22 cellular contexts compared by ENCODE assay signal in the genomic region with DNA sequence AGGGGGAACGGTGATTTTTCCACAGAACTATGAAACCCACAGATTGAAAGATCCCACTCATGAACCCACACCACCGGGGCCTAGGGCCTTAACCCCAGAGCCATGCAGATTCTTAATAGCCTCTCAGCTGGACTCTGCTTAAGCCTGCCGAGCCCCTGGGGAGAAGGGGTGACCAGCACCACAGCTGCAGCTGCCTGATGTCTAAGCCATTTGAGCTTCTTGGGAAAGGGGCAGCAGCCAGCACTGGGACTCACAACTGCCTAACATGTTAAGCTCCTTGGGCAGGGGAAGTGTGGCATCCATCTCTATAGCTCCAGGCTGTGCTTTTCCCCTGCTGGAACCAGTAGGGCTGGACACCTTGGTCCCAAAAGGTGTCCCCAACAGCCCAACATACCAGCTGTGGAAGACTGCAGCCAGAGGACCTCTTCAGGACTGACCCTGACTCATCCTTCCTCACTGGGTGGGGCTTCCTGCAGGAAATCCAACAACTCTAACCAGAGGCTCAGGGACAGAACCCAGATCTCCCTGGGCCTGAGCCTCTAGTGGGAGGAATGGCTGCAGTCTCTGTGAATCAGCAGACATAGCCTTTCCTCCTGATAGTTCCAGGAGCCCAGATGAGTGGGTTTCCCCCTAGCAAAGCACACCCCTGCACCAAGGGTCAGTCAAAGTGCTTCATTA. TPM values are rescaled to one million over a fixed set of nuclear protein-coding genes. Genes with fewer than 3 reads are reported as not detected.
"Had no signal": no experiment of that assay in that cellular context is flagged by ENCODE, and none has a peak within 500 bp of the region (broad histone marks: within the 10 kb centered on the region; RNA-seq: fewer than 3 reads in every experiment).

No MANE protein-coding gene starts in this region.

- H3K9me3 ChIP-seq: colonic mucosa, gastrocnemius medialis, lower lobe of right lung, pancreas, sigmoid colon, uterus had no signal

- H3K36me3 Mint-ChIP-seq: activated naive CD8-positive, alpha-beta T cell; naive B cell; neural progenitor cell; stimulated activated effector memory CD8-positive, alpha-beta T cell treated with anti-CD3 and anti-CD28 coated beads, Interleukin-12 subunit alpha, Interleukin-12 subunit beta, amount 100 ng/mL, for 72 hours had no signal

- H3K27me3 Mint-ChIP-seq: activated CD4-positive, alpha-beta T cell treated with anti-CD3 and anti-CD28 coated beads, Interleukin-2, amount 10 ng/mL, durations not matched to agents 24 days and 14 days; naive B cell had no signal

- DNase-seq: activated CD4-positive, alpha-beta T cell treated with anti-CD3 and anti-CD28 coated beads, Interleukin-2, amount 10 ng/mL, durations not matched to agents 24 days and 14 days; activated CD4-positive, CD25-positive, alpha-beta regulatory T cell; activated CD8-positive, alpha-beta memory T cell treated with anti-CD3 and anti-CD28 coated beads for 24 hours; activated gamma-delta T cell treated with Interleukin-2 at 50 U/mL for 16 hours; amniotic stem cell; central memory CD4-positive, alpha-beta T cell; colonic mucosa; gastrocnemius medialis; left cardiac atrium; lower lobe of right lung; naive B cell; pancreas; sigmoid colon; stimulated activated CD4-positive, alpha-beta T cell treated with anti-CD3 and anti-CD28 coated beads, Interleukin-1b, Interleukin-23, amount 100 ng/mL, for 48 hours; tibial artery; uterus had no signal

- H3K4me1 ChIP-seq: colonic mucosa, esophagus muscularis mucosa, gastrocnemius medialis, heart left ventricle, lower lobe of right lung, neural progenitor cell, pancreas, sigmoid colon, tibial artery, uterus had no signal

- H3K4me1 Mint-ChIP-seq: activated CD4-positive, alpha-beta T cell treated with anti-CD3 and anti-CD28 coated beads, Interleukin-2, amount 10 ng/mL, durations not matched to agents 24 days and 14 days; naive B cell; stimulated activated effector memory CD8-positive, alpha-beta T cell treated with anti-CD3 and anti-CD28 coated beads, Interleukin-12 subunit alpha, Interleukin-12 subunit beta, amount 100 ng/mL, for 72 hours had no signal

- ATAC-seq: gastrocnemius medialis; heart left ventricle; left cardiac atrium; lower lobe of right lung; pancreas; stimulated activated effector memory CD8-positive, alpha-beta T cell treated with anti-CD3 and anti-CD28 coated beads, Interleukin-12 subunit alpha, Interleukin-12 subunit beta, amount 100 ng/mL, for 72 hours had no signal

- H3K27ac ChIP-seq: colonic mucosa, esophagus muscularis mucosa, gastrocnemius medialis, heart left ventricle, lower lobe of right lung, neural progenitor cell, pancreas, sigmoid colon, tibial artery, uterus had no signal

- H3K9me3 Mint-ChIP-seq: activated CD4-positive, alpha-beta T cell treated with anti-CD3 and anti-CD28 coated beads, Interleukin-2, amount 10 ng/mL, durations not matched to agents 24 days and 14 days; stimulated activated effector memory CD8-positive, alpha-beta T cell treated with anti-CD3 and anti-CD28 coated beads, Interleukin-12 subunit alpha, Interleukin-12 subunit beta, amount 100 ng/mL, for 72 hours had no signal

- H3K4me3 Mint-ChIP-seq: activated CD4-positive, alpha-beta T cell treated with anti-CD3 and anti-CD28 coated beads, Interleukin-2, amount 10 ng/mL, durations not matched to agents 24 days and 14 days; activated naive CD8-positive, alpha-beta T cell; naive B cell; neural progenitor cell; stimulated activated effector memory CD8-positive, alpha-beta T cell treated with anti-CD3 and anti-CD28 coated beads, Interleukin-12 subunit alpha, Interleukin-12 subunit beta, amount 100 ng/mL, for 72 hours; T-helper 1 cell treated with Interleukin-12 subunit alpha and Interleukin-12 subunit beta and Interleukin-4 antibody, amounts not matched to agents 30 μg/mL and 1 μg/mL, for 36 hours had no signal

- H3K27me3 ChIP-seq: colonic mucosa, esophagus muscularis mucosa, gastrocnemius medialis, heart left ventricle, neural progenitor cell, pancreas, sigmoid colon, tibial artery, uterus had no signal

- H3K4me3 ChIP-seq: colonic mucosa, esophagus muscularis mucosa, gastrocnemius medialis, heart left ventricle, lower lobe of right lung, neural progenitor cell, pancreas, sigmoid colon, tibial artery, uterus had no signal

- H3K27ac Mint-ChIP-seq: activated CD4-positive, alpha-beta T cell treated with anti-CD3 and anti-CD28 coated beads, Interleukin-2, amount 10 ng/mL, durations not matched to agents 24 days and 14 days; activated naive CD8-positive, alpha-beta T cell; naive B cell; neural progenitor cell; stimulated activated effector memory CD8-positive, alpha-beta T cell treated with anti-CD3 and anti-CD28 coated beads, Interleukin-12 subunit alpha, Interleukin-12 subunit beta, amount 100 ng/mL, for 72 hours; T-helper 1 cell treated with Interleukin-12 subunit alpha and Interleukin-12 subunit beta and Interleukin-4 antibody, amounts not matched to agents 30 μg/mL and 1 μg/mL, for 36 hours had no signal

- H3K36me3 ChIP-seq: colonic mucosa, esophagus muscularis mucosa, gastrocnemius medialis, heart left ventricle, lower lobe of right lung, neural progenitor cell, pancreas, sigmoid colon, tibial artery, uterus had no signal

RNA-seq across cellular contexts. Expression of a gene that starts 34.6 kb away (rescaled TPM):
- total RNA-seq: activated CD4-positive, alpha-beta T cell treated with anti-CD3 and anti-CD28 coated beads, Interleukin-2, amount 10 ng/mL, durations not matched to agents 24 days and 14 days had no signal
